ENCODE assay signal across 18 cellular contexts in the genomic region with DNA sequence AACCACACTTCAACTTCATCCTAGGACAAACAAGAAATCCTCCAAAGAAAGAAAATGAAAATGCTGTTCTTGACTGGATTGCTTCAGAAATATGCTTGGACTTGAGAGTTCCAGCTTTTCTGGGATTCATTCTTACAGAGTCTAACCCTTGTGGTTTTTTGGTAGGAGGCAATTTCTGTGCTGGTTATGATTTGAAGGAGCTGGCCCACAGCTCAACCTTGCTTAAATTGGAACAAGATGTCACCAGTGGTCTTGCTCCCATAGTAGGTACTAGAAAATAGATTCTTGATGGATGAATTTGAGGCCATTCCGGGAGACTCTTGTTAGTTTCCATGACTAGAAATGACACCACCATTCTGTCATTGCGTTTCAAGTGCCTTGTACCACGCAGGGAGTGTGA. TPM values are rescaled to one million over a fixed set of nuclear protein-coding genes. Genes with fewer than 3 reads are reported as not detected.
DNase-seq lines count a peak whose midpoint lies in the region; TF ChIP-seq lines count a peak whose summit lies in the region.
"Had no signal": no experiment of that assay in that cellular context is flagged by ENCODE, and none has a peak within 500 bp of the region (broad histone marks: within the 10 kb centered on the region; RNA-seq: fewer than 3 reads in every experiment).

No MANE protein-coding gene starts in this region.

- DNase-seq in GM04503 (ENCODE audit: low read depth) (peak; percentile 47), brain microvascular endothelial cell (peak; percentile 11), foreskin fibroblast (peak; percentile 13 to 72), stromal cell of bone marrow (ENCODE audit: low read depth) (peak; percentile 67), islet precursor cell (no peak), hepatic stellate cell (ENCODE audit: low spot score) (no peak), NCI-H2029 treated with DMSO at 0.1 percent for 48 hours (lab: John Stamatoyannopoulos, UW) (no peak), occipital lobe (lab: John Stamatoyannopoulos, UW) (no peak)
- DNase-seq: Caco-2, endodermal cell, kidney, NCI-H2107, NCI-H510A, pancreas, SIG-M5, upper lobe of left lung had no signal

- TF ChIP-seq CTCF in brain microvascular endothelial cell (IDR thresholded peaks at IDR 0.05; ENCODE audit: low read depth, low read length, missing control alignments) (no peak), foreskin fibroblast (IDR thresholded peaks at IDR 0.05; ENCODE audit: low read depth, low read length) (no peak)

- H3K4me3 ChIP-seq in brain microvascular endothelial cell (ENCODE audit: low read depth, low read length) (no peak overlapping the region), foreskin fibroblast (ENCODE audit: low read depth in 1 of 2, low read length in 2 of 2) (no peak overlapping the region)
- H3K4me3 ChIP-seq: BLaER1, pancreas, upper lobe of left lung had no signal

- no peaks in the 10 kb centered on the region for H3K36me3 ChIP-seq in brain microvascular endothelial cell (replicated peaks)
- H3K36me3 ChIP-seq: BLaER1, pancreas, upper lobe of left lung had no signal

- in situ Hi-C loops in brain microvascular endothelial cell (cut with HindIII; ENCODE audit: low pct_ligation_motif_present, low sequenced_read_pairs) = no loop called here

- no peaks in the 10 kb centered on the region for H3K27me3 ChIP-seq in brain microvascular endothelial cell (replicated peaks)
- H3K27me3 ChIP-seq: BLaER1, pancreas, upper lobe of left lung had no signal

- H3K27ac ChIP-seq in brain microvascular endothelial cell = peak overlapping the region; percentile 59
- H3K27ac ChIP-seq: BLaER1, pancreas, upper lobe of left lung had no signal

RNA-seq across cellular contexts. Expression of a gene that starts 54.3 kb away (rescaled TPM):
- 6.9 TPM for total RNA-seq in occipital lobe
- total RNA-seq: activated CD8-positive, alpha-beta memory T cell treated with anti-CD3 and anti-CD28 coated beads for 36 hours had no signal

Comparison
In these comparisons a context has a peak if more than half of its experiments do, and no peak if none do; other contexts are left out.
1. DNase-seq: peak in GM04503 (single experiment), brain microvascular endothelial cell (single experiment), foreskin fibroblast (2 of 2) and stromal cell of bone marrow (single experiment); none in islet precursor cell (single experiment), hepatic stellate cell (single experiment), NCI-H2029 treated with DMSO at 0.1 percent for 48 hours (single experiment) and occipital lobe (single experiment).